In genomic region chr3:8709801-8710524, GRCh38 we compare ENCODE assay signal across 23 cellular contexts. TPM values are rescaled to one million over a fixed set of nuclear protein-coding genes. Genes with fewer than 3 reads are reported as not detected.
DNase-seq lines count a peak whose midpoint lies in the region; ATAC-seq and TF ChIP-seq lines count a peak whose summit lies in the region.
"Had no signal": no experiment of that assay in that cellular context is flagged by ENCODE, and none has a peak within 500 bp of the region (broad histone marks: within the 10 kb centered on the region; RNA-seq: fewer than 3 reads in every experiment).

No MANE protein-coding gene starts in this region.

- H3K79me1 ChIP-seq in mesenchymal stem cell (replicated peaks; ENCODE audit: low read length, poor library complexity, severe bottlenecking) = no peaks in the 10 kb centered on the region

- H3K4me2 ChIP-seq in mesenchymal stem cell (ENCODE audit: low read length, poor library complexity, severe bottlenecking) = no peak overlapping the region
- H3K4me2 ChIP-seq: GM23338 had no signal

- H3K9me3 ChIP-seq in HEK293 (ENCODE audit: control insufficient read depth, insufficient read depth, low read depth, low read length) (no peaks in the 10 kb centered on the region), mesenchymal stem cell (ENCODE audit: control insufficient read depth, low read length) (peaks cover 29% of the 10 kb centered on the region)
- H3K9me3 ChIP-seq: ascending aorta had no signal

- H3K36me3 ChIP-seq in HEK293 (ENCODE audit: control insufficient read depth in 2 of 2, insufficient read depth in 1 of 2, low read length in 2 of 2) (no peaks in the 10 kb centered on the region), mesenchymal stem cell (ENCODE audit: control insufficient read depth in 1 of 2, insufficient read depth in 2 of 2, low read depth in 1 of 2, low read length in 2 of 2) (no peaks in the 10 kb centered on the region)
- H3K36me3 ChIP-seq: ascending aorta, upper lobe of left lung had no signal

- ATAC-seq in HG02981 (IDR thresholded peaks at IDR 0.05; ENCODE audit: unreplicated experiment) = no peak
- ATAC-seq: GM12878; GM23338; stimulated activated effector memory CD8-positive, alpha-beta T cell treated with anti-CD3 and anti-CD28 coated beads, Interleukin-12 subunit alpha, Interleukin-12 subunit beta, amount 100 ng/mL, for 72 hours had no signal

- H3K27me3 ChIP-seq in mesenchymal stem cell (ENCODE audit: control insufficient read depth in 1 of 2, insufficient read depth in 1 of 2, low read length in 2 of 2) = peaks cover 0 to 37% of the 10 kb centered on the region in 2 experiments
- H3K27me3 ChIP-seq: ascending aorta, upper lobe of left lung had no signal

- peaks cover 9% of the 10 kb centered on the region for H3K27me3 Mint-ChIP-seq in nephron (ENCODE audit: low read depth)

- no peak overlapping the region for H2AK5ac ChIP-seq in mesenchymal stem cell (ENCODE audit: low read length, severe bottlenecking)

- H3K4me1 ChIP-seq in HEK293 (ENCODE audit: control insufficient read depth, insufficient read depth, low read length) (no peaks in the 10 kb centered on the region), mesenchymal stem cell (ENCODE audit: control insufficient read depth, insufficient read depth, low read depth, low read length) (no peaks in the 10 kb centered on the region)
- H3K4me1 ChIP-seq: ascending aorta, upper lobe of left lung had no signal

- H3K36me3 Mint-ChIP-seq in nephron (ENCODE audit: low read depth) = no peaks in the 10 kb centered on the region
- H3K36me3 Mint-ChIP-seq: stimulated activated effector memory CD8-positive, alpha-beta T cell treated with anti-CD3 and anti-CD28 coated beads, Interleukin-12 subunit alpha, Interleukin-12 subunit beta, amount 100 ng/mL, for 72 hours had no signal

- H3K27ac ChIP-seq in HEK293 (ENCODE audit: extremely low read depth, low read depth, low read length) (no peak overlapping the region), mesenchymal stem cell (ENCODE audit: low read length, poor library complexity, severe bottlenecking) (no peak overlapping the region)
- H3K27ac ChIP-seq: ascending aorta, upper lobe of left lung had no signal

- peaks cover 28% of the 10 kb centered on the region for H3K4me1 Mint-ChIP-seq in nephron
- H3K4me1 Mint-ChIP-seq: stimulated activated effector memory CD8-positive, alpha-beta T cell treated with anti-CD3 and anti-CD28 coated beads, Interleukin-12 subunit alpha, Interleukin-12 subunit beta, amount 100 ng/mL, for 72 hours had no signal

- no peak overlapping the region for H3K18ac ChIP-seq in mesenchymal stem cell (ENCODE audit: low read depth in 1 of 2, low read length in 2 of 2)

- no peaks in the 10 kb centered on the region for H3K9me3 Mint-ChIP-seq in nephron
- H3K9me3 Mint-ChIP-seq: stimulated activated effector memory CD8-positive, alpha-beta T cell treated with anti-CD3 and anti-CD28 coated beads, Interleukin-12 subunit alpha, Interleukin-12 subunit beta, amount 100 ng/mL, for 72 hours had no signal

- H4K91ac ChIP-seq in mesenchymal stem cell (ENCODE audit: low read length) = no peak overlapping the region

- no peak overlapping the region for H3K4ac ChIP-seq in mesenchymal stem cell (ENCODE audit: low read depth in 1 of 2, low read length in 2 of 2)

- H4K8ac ChIP-seq in mesenchymal stem cell (ENCODE audit: low read length) = no peak overlapping the region

- H2BK120ac ChIP-seq in mesenchymal stem cell (ENCODE audit: low read depth, low read length) = no peak overlapping the region

- H3K4me3 ChIP-seq in HEK293 (ENCODE audit: low read depth, low read length) (no peak overlapping the region), mesenchymal stem cell (ENCODE audit: insufficient read depth in 1 of 2, low read depth in 1 of 2, low read length in 2 of 2) (no peak overlapping the region)
- H3K4me3 ChIP-seq: ascending aorta, GM12878, GM23338, upper lobe of left lung had no signal

- H2BK5ac ChIP-seq in mesenchymal stem cell (ENCODE audit: low read depth, low read length, poor library complexity, severe bottlenecking) = no peak overlapping the region

- CTCF ChIA-PET in HEK293 (lab: Yijun Ruan, JAX) = interaction anchor here (0.6 to 1.4 kb wide), 3 partner anchors 45 to 740 kb away, joined by 3 to 6 read pairs (median 3); no protein-coding TSS in a partner anchor

- DNase-seq in DMS 273 (lab: John Stamatoyannopoulos, UW; ENCODE audit: unreplicated experiment) = peak; percentile 39
- no peak for DNase-seq in DMS 273 treated with DMSO at 0.1 percent for 48 hours (lab: John Stamatoyannopoulos, UW)
- DNase-seq in NCI-H82 treated with DMSO at 0.1 percent for 48 hours (lab: John Stamatoyannopoulos, UW; ENCODE audit: unreplicated experiment) = peak; percentile 32
- DNase-seq in SKM-1 (lab: John Stamatoyannopoulos, UW; ENCODE audit: unreplicated experiment) = no peak
- DNase-seq in mesenchymal stem cell = no peak
- DNase-seq: 8988T; activated CD4-positive, alpha-beta T cell treated with anti-CD3 and anti-CD28 coated beads for 48 hours; activated naive CD4-positive, alpha-beta T cell treated with Interleukin-2 at 50 U/mL for 16 hours; C1 segment of cervical spinal cord; NCI-H2107; posterior cingulate gyrus; Right ventricle myocardium superior; small intestine; T-helper 9 cell; upper lobe of left lung had no signal

- no peak overlapping the region for H2BK12ac ChIP-seq in mesenchymal stem cell (ENCODE audit: low read length in 2 of 2)

- POLR2A ChIA-PET in HEK293 (lab: Yijun Ruan, JAX) = no interaction called here

- peak overlapping the region in 2 of 3 experiments; percentile 16 to 55 for H3K27ac Mint-ChIP-seq in nephron
- H3K27ac Mint-ChIP-seq: GM23338; stimulated activated effector memory CD8-positive, alpha-beta T cell treated with anti-CD3 and anti-CD28 coated beads, Interleukin-12 subunit alpha, Interleukin-12 subunit beta, amount 100 ng/mL, for 72 hours had no signal

- no peak overlapping the region for H3K23ac ChIP-seq in mesenchymal stem cell (ENCODE audit: low read length in 2 of 2)

- no peak overlapping the region for H3K4me3 Mint-ChIP-seq in nephron
- H3K4me3 Mint-ChIP-seq: GM23338; stimulated activated effector memory CD8-positive, alpha-beta T cell treated with anti-CD3 and anti-CD28 coated beads, Interleukin-12 subunit alpha, Interleukin-12 subunit beta, amount 100 ng/mL, for 72 hours had no signal

- TF ChIP-seq CTCF in HEK293 (tag by site-specific recombination; IDR thresholded peaks at IDR 0.05) (no peak), nephron (IDR thresholded peaks at IDR 0.05; ENCODE audit: unreplicated experiment in 3 of 3) (no peak)

- H3K14ac ChIP-seq in mesenchymal stem cell (ENCODE audit: low read length in 2 of 2) = no peak overlapping the region

- no peak overlapping the region for H3K9ac ChIP-seq in mesenchymal stem cell (ENCODE audit: low read length)

- H2BK15ac ChIP-seq in mesenchymal stem cell (ENCODE audit: low read depth, poor library complexity, severe bottlenecking) = no peak overlapping the region

- no peak overlapping the region for H2AFZ ChIP-seq in mesenchymal stem cell (ENCODE audit: low read depth, low read length)
- H2AFZ ChIP-seq: GM23338 had no signal

- WGBS in mesenchymal stem cell = 95% methylated on average over 4 of the region's 8 CpGs

TF ChIP-seq in HEK293, 187 proteins besides CTCF, POLR2A, EP300 and RAD21 (continues in another document):
- TF ChIP-seq GLIS1 (tag by site-specific recombination; IDR thresholded peaks at IDR 0.05) = peak; percentile 44
- no peak for TF ChIP-seq ZSCAN4 (tag by site-specific recombination; IDR thresholded peaks at IDR 0.05)
- no peak for TF ChIP-seq ZNF792 (tag by site-specific recombination; IDR thresholded peaks at IDR 0.05)
- TF ChIP-seq KLF1 (tag by site-specific recombination; IDR thresholded peaks at IDR 0.05) = no peak
- no peak for TF ChIP-seq ZNF138 (tag by site-specific recombination; IDR thresholded peaks at IDR 0.05; ENCODE audit: borderline replicate concordance)
- TF ChIP-seq ZNF513 (tag by site-specific recombination; IDR thresholded peaks at IDR 0.05) = no peak
- no peak for TF ChIP-seq KLF7 (tag by site-specific recombination; IDR thresholded peaks at IDR 0.05; ENCODE audit: borderline replicate concordance)
- no peak for TF ChIP-seq ZBTB21 (tag by site-specific recombination; IDR thresholded peaks at IDR 0.05)
- TF ChIP-seq ZNF366 (tag by site-specific recombination; conservative IDR thresholded peaks at IDR 0.05) = 0 out of 2 replicates have a peak, but pooled peaks have one; percentile 25

RNA-seq across cellular contexts. Expression of gene CAV3, which starts 23.6 kb away (rescaled TPM):
- not detected for polyA plus RNA-seq in mesenchymal stem cell (2013, experiment 1 of 2)
- polyA plus RNA-seq in mesenchymal stem cell (2013, experiment 2 of 2) = not detected
- polyA plus RNA-seq: GM12878, GM23338, liver had no signal

RNA-seq across cellular contexts. Expression of gene OXTR, which starts 59.5 kb away (rescaled TPM):
- 1.6 TPM for polyA plus RNA-seq in mesenchymal stem cell (2013, experiment 1 of 2)
- polyA plus RNA-seq in mesenchymal stem cell (2013, experiment 2 of 2) = 1.7 TPM

Comparison
In these comparisons a context has a peak if more than half of its experiments do, and no peak if none do; other contexts are left out.
1. DNase-seq: peak in DMS 273 (single experiment) and NCI-H82 treated with DMSO at 0.1 percent for 48 hours (single experiment); none in DMS 273 treated with DMSO at 0.1 percent for 48 hours (single experiment), SKM-1 (single experiment) and mesenchymal stem cell (single experiment).